ENCODE assay signal across 11 cellular contexts in genomic region chr4:128524311-128524710, GRCh38.
A peak's percentile ranks its signal among the peaks of the same experiment; 100 is the strongest.
DNase-seq lines count a peak whose midpoint lies in the region; ATAC-seq and TF ChIP-seq lines count a peak whose summit lies in the region.
"Had no signal": no experiment of that assay in that cellular context is flagged by ENCODE, and none has a peak within 500 bp of the region (broad histone marks: within the 10 kb centered on the region; RNA-seq: fewer than 3 reads in every experiment).

No MANE protein-coding gene starts in this region.

- H3K4me3 ChIP-seq in AG09309 (ENCODE audit: control insufficient read depth, low read depth, low read length) = no peak overlapping the region
- no peak overlapping the region for H3K4me3 ChIP-seq in esophagus squamous epithelium

- intact Hi-C loops in esophagus squamous epithelium (cut with DNase I) = no loop called here

- H3K27me3 ChIP-seq in esophagus squamous epithelium = no peaks in the 10 kb centered on the region

- peaks cover 8 to 44% (median 22%) of the 10 kb centered on the region in 3 donors for H3K4me1 ChIP-seq in esophagus squamous epithelium

- H3K36me3 ChIP-seq in esophagus squamous epithelium = no peaks in the 10 kb centered on the region

- peak overlapping the region; percentile 51 to 85 (median 71) for H3K27ac ChIP-seq in esophagus squamous epithelium

- H3K9me3 ChIP-seq in esophagus squamous epithelium = no peaks in the 10 kb centered on the region

- DNase-seq in AG09309 (ENCODE audit: low read depth) = peak; percentile 73
- peak; percentile 83 for DNase-seq in RPMI7951 (ENCODE audit: low read depth)
- DNase-seq in esophagus squamous epithelium (lab: John Stamatoyannopoulos, UW) = no peak
- DNase-seq in omental fat pad (ENCODE audit: low spot score) = no peak
- no peak for DNase-seq in NAMALWA (ENCODE audit: low spot score)
- DNase-seq: CD4-positive, CD25-positive, alpha-beta regulatory T cell; central memory CD4-positive, alpha-beta T cell; KBM-7 had no signal

- TF ChIP-seq CTCF in AG09309 (IDR thresholded peaks at IDR 0.05; ENCODE audit: control insufficient read depth, insufficient read depth, low read depth, low read length, missing control alignments) (no peak), esophagus squamous epithelium (IDR thresholded peaks at IDR 0.05) (no peak), omental fat pad (IDR thresholded peaks at IDR 0.05) (no peak)

- peak; percentile 38 for ATAC-seq in omental fat pad (ENCODE audit: low FRiP score)
- no peak for ATAC-seq in HG03378 (IDR thresholded peaks at IDR 0.05; ENCODE audit: unreplicated experiment)
- ATAC-seq in GM21529 (IDR thresholded peaks at IDR 0.05; ENCODE audit: unreplicated experiment) = no peak
- ATAC-seq in GM18868 (IDR thresholded peaks at IDR 0.05; ENCODE audit: unreplicated experiment) = no peak

- WGBS in esophagus squamous epithelium, 2 donors = 40 to 47% methylated on average over 6 of the region's 6 CpGs

- no peak for TF ChIP-seq POLR2A in esophagus squamous epithelium (IDR thresholded peaks at IDR 0.05)

Comparison
In these comparisons a context has a peak if more than half of its experiments do, and no peak if none do; other contexts are left out.
1. DNase-seq: peak in AG09309 (single experiment) and RPMI7951 (single experiment); none in esophagus squamous epithelium (single experiment), omental fat pad (single experiment) and NAMALWA (single experiment).